Comparison of ENCODE assay signal across 1 cellular context in genomic region chr9:27453860-27454553, GRCh38.
TF ChIP-seq lines count a peak whose summit lies in the region.

No MANE protein-coding gene starts in this region.

TF ChIP-seq in GM12878, 131 proteins besides CTCF, POLR2A, EP300 and RAD21 (continued from another document):
- TF ChIP-seq PKNOX1 (IDR thresholded peaks at IDR 0.05) (no peak), ZNF217 (IDR thresholded peaks at IDR 0.05) (no peak), ZBTB40 (IDR thresholded peaks at IDR 0.05; ENCODE audit: borderline replicate concordance) (no peak), RUNX3 (IDR thresholded peaks at IDR 0.05; ENCODE audit: low read length) (no peak), FOXK2 (IDR thresholded peaks at IDR 0.05) (no peak), MTA2 (IDR thresholded peaks at IDR 0.05; ENCODE audit: low read depth) (no peak)
